Comparison of ENCODE assay signal across 9 cellular contexts in genomic region chr9:112971415-112971814, GRCh38. TPM values are rescaled to one million over a fixed set of nuclear protein-coding genes. Genes with fewer than 3 reads are reported as not detected.
DNase-seq lines count a peak whose midpoint lies in the region; ATAC-seq and TF ChIP-seq lines count a peak whose summit lies in the region.
"Had no signal": no experiment of that assay in that cellular context is flagged by ENCODE, and none has a peak within 500 bp of the region (broad histone marks: within the 10 kb centered on the region; RNA-seq: fewer than 3 reads in every experiment).

No MANE protein-coding gene starts in this region.

- ATAC-seq in GM18498 (IDR thresholded peaks at IDR 0.05; ENCODE audit: unreplicated experiment), result no peak

- TF ChIP-seq CTCF in AG04450 (IDR thresholded peaks at IDR 0.05; ENCODE audit: low read depth, low read length), result peak; percentile 19; the same call in 1 of the 2 replicates

- H3K27me3 ChIP-seq in AG04450 (ENCODE audit: control insufficient read depth, insufficient read depth, low read length), result peaks cover 3% of the 10 kb centered on the region

- H3K4me3 ChIP-seq in AG04450 (ENCODE audit: low read depth, low read length), result no peak overlapping the region

- DNase-seq in AG04450 (ENCODE audit: low read depth, low spot score) (no peak), G401 (ENCODE audit: low spot score) (peak; percentile 3), NCI-H748 (lab: John Stamatoyannopoulos, UW; ENCODE audit: unreplicated experiment) (peak; percentile 45), erythroblast (lab: John Stamatoyannopoulos, UW) (peak; percentile 22 to 31), NCI-H2171 (lab: John Stamatoyannopoulos, UW) (no peak), nucleus accumbens (lab: John Stamatoyannopoulos, UW) (no peak), GF-D8 (lab: John Stamatoyannopoulos, UW) (no peak)
- DNase-seq: KG1 had no signal

- no peak overlapping the region for H3K27ac ChIP-seq in AG04450 (ENCODE audit: low read depth, low read length)

- in situ Hi-C loops in G401 (cut with HindIII; ENCODE audit: low sequenced_read_pairs), result no loop called here

- no peak for TF ChIP-seq POLR2A in erythroblast (IDR thresholded peaks at IDR 0.05; ENCODE audit: low read length)

- CTCF ChIA-PET in AG04450 (lab: Charles Lee), result interaction anchor here (0.6 kb wide), 1 partner anchor 277 kb away, joined by 5 read pairs; no protein-coding TSS in a partner anchor

- no peaks in the 10 kb centered on the region for H3K9me3 ChIP-seq in AG04450 (ENCODE audit: control insufficient read depth, insufficient read depth, low read length)

- POLR2A ChIA-PET in AG04450 (lab: Yijun Ruan, JAX), result no interaction called here

RNA-seq across cellular contexts. Expression of gene ZNF883, which starts 40.6 kb away (rescaled TPM):
- 1.3 and 1.5 TPM in 2 replicates for polyA plus RNA-seq in AG04450 (2011; rRNA removed)
- 1.3 and 1.8 TPM in 2 replicates for polyA minus RNA-seq in AG04450 (2011; rRNA and poly(A)+ RNA removed)
- total RNA-seq in G401 (2014; rRNA removed; shearing (Covaris generic)), result not detected in 2 replicates

Comparison
In these comparisons a context has a peak if more than half of its experiments do, and no peak if none do; other contexts are left out.
1. DNase-seq: peak in G401 (single experiment), NCI-H748 (single experiment) and erythroblast (2 of 2); none in AG04450 (single experiment), NCI-H2171 (single experiment), nucleus accumbens (0 of 56) and GF-D8 (single experiment).